ENCODE assay signal across 33 cellular contexts in genomic region chr6:134039116-134039515, GRCh38. TPM values are rescaled to one million over a fixed set of nuclear protein-coding genes. Genes with fewer than 3 reads are reported as not detected.
"Had no signal": no experiment of that assay in that cellular context is flagged by ENCODE, and none has a peak within 500 bp of the region (broad histone marks: within the 10 kb centered on the region; RNA-seq: fewer than 3 reads in every experiment).

No MANE protein-coding gene starts in this region.

- H3K27me3 ChIP-seq: adrenal gland, body of pancreas, brain microvascular endothelial cell, breast epithelium had no signal

- ATAC-seq: activated CD8-positive, alpha-beta T cell treated with anti-CD3 and anti-CD28 coated beads for 36 hours; activated T-cell treated with anti-CD3 and anti-CD28 coated beads, Interleukin-2, amount 50 U/mL, for 4 hours; activated T-cell treated with anti-CD3 and anti-CD28 coated beads, Interleukin-2, amount 50 U/mL, for 72 hours; activated T-helper 17 cell treated with anti-CD3 and anti-CD28 coated beads, Interleukin-2, amount 50 U/mL, for 72 hours; body of pancreas had no signal

- H3K4me3 Mint-ChIP-seq: activated B cell treated with CpG ODN at 0.5 μM for 24 hours; activated CD4-positive, alpha-beta memory T cell treated with anti-CD3 and anti-CD28 coated beads for 36 hours; activated CD4-positive, alpha-beta T cell treated with anti-CD3 and anti-CD28 coated beads, Interleukin-2, amount 10 ng/mL, durations not matched to agents 24 days and 14 days; activated CD8-positive, alpha-beta T cell treated with anti-CD3 and anti-CD28 coated beads for 36 hours; activated naive CD4-positive, alpha-beta T cell treated with anti-CD3 and anti-CD28 coated beads for 36 hours; activated naive CD8-positive, alpha-beta T cell treated with anti-CD3 and anti-CD28 coated beads for 36 hours; activated T-cell treated with anti-CD3 and anti-CD28 coated beads, Interleukin-2, amount 50 U/mL, for 4 hours; activated T-cell treated with anti-CD3 and anti-CD28 coated beads, Interleukin-2, amount 50 U/mL, for 72 hours; activated T-helper 1 cell treated with anti-CD3 and anti-CD28 coated beads, Interleukin-12 subunit alpha, Interleukin-12 subunit beta, Interleukin-2, Interleukin-4 antibody, amounts not matched to agents 30 ng/mL and 10 ng/mL and 1 ng/mL, durations not matched to agents 14 hours and 24 hours and 36 hours; activated T-helper 17 cell treated with anti-CD3 and anti-CD28 coated beads, Interleukin-2, amount 50 U/mL, for 72 hours; T-helper 1 cell treated with Interleukin-12 subunit alpha and Interleukin-12 subunit beta and Interleukin-4 antibody, amounts not matched to agents 30 μg/mL and 1 μg/mL, for 36 hours; T-helper 2 cell treated with Interferon-gamma antibody and Interleukin-4, amounts not matched to agents 5 μg/mL and 100 μg/mL, for 36 hours had no signal

- H3K27ac ChIP-seq: adrenal gland, body of pancreas, brain microvascular endothelial cell, breast epithelium, VCaP had no signal

- H3K4me1 Mint-ChIP-seq: activated B cell treated with CpG ODN at 0.5 μM for 24 hours had no signal

- H3K4me3 ChIP-seq: adrenal gland, body of pancreas, breast epithelium had no signal

- DNase-seq: activated B cell treated with CpG ODN at 0.5 μM for 24 hours; activated CD4-positive, alpha-beta memory T cell treated with anti-CD3 and anti-CD28 coated beads for 36 hours; activated CD4-positive, alpha-beta T cell treated with anti-CD3 and anti-CD28 coated beads, Interleukin-2, amount 10 ng/mL, durations not matched to agents 24 days and 14 days; activated CD4-positive, alpha-beta T cell treated with anti-CD3 and anti-CD28 coated beads, Interleukin-2, amount 50 U/mL, for 1 hour; activated CD4-positive, alpha-beta T cell treated with anti-CD3 and anti-CD28 coated beads, Interleukin-2, amount 50 U/mL, for 4 hours; activated CD4-positive, CD25-positive, alpha-beta regulatory T cell treated with anti-CD3 and anti-CD28 coated beads, Interleukin-2, amount 50 U/mL, for 72 hours; activated CD8-positive, alpha-beta memory T cell treated with anti-CD3 and anti-CD28 coated beads, Interleukin-2, amount 50 U/mL, for 4 hours; activated CD8-positive, alpha-beta T cell treated with anti-CD3 and anti-CD28 coated beads for 36 hours; activated effector memory CD4-positive, alpha-beta T cell treated with anti-CD3 and anti-CD28 coated beads, Interleukin-2, amount 50 U/mL, for 16 hours; activated gamma-delta T cell treated with Interleukin-2 at 50 U/mL for 16 hours; activated naive CD4-positive, alpha-beta T cell; activated naive CD4-positive, alpha-beta T cell treated with anti-CD3 and anti-CD28 coated beads for 36 hours; activated naive CD4-positive, alpha-beta T cell treated with anti-CD3 and anti-CD28 coated beads, Interleukin-2, amount 50 U/mL, for 16 hours; activated naive CD8-positive, alpha-beta T cell treated with anti-CD3 and anti-CD28 coated beads for 36 hours; activated T-cell treated with anti-CD3 and anti-CD28 coated beads for 4 hours; activated T-cell treated with anti-CD3 and anti-CD28 coated beads, Interleukin-2, amount 50 U/mL, for 1 hour; activated T-cell treated with anti-CD3 and anti-CD28 coated beads, Interleukin-2, amount 50 U/mL, for 4 hours; activated T-cell treated with anti-CD3 and anti-CD28 coated beads, Interleukin-2, amount 50 U/mL, for 72 hours; adrenal gland; amniotic stem cell; aorta; body of pancreas; brain microvascular endothelial cell; central memory CD4-positive, alpha-beta T cell; T-helper 9 cell had no signal

- H3K27ac Mint-ChIP-seq: activated B cell treated with CpG ODN at 0.5 μM for 24 hours; activated CD4-positive, alpha-beta memory T cell treated with anti-CD3 and anti-CD28 coated beads for 36 hours; activated CD4-positive, alpha-beta T cell treated with anti-CD3 and anti-CD28 coated beads, Interleukin-2, amount 10 ng/mL, durations not matched to agents 24 days and 14 days; activated CD8-positive, alpha-beta T cell treated with anti-CD3 and anti-CD28 coated beads for 36 hours; activated naive CD4-positive, alpha-beta T cell treated with anti-CD3 and anti-CD28 coated beads for 36 hours; activated naive CD4-positive, alpha-beta T cell treated with anti-CD3 and anti-CD28 coated beads, Interleukin-2, amount 50 U/mL, for 72 hours; activated naive CD8-positive, alpha-beta T cell treated with anti-CD3 and anti-CD28 coated beads for 36 hours; activated T-cell treated with anti-CD3 and anti-CD28 coated beads, Interleukin-2, amount 50 U/mL, for 72 hours; activated T-helper 1 cell treated with anti-CD3 and anti-CD28 coated beads, Interleukin-12 subunit alpha, Interleukin-12 subunit beta, Interleukin-2, Interleukin-4 antibody, amounts not matched to agents 30 ng/mL and 10 ng/mL and 1 ng/mL, durations not matched to agents 14 hours and 24 hours and 36 hours; activated T-helper 17 cell treated with anti-CD3 and anti-CD28 coated beads, Interleukin-2, amount 50 U/mL, for 72 hours; T-helper 1 cell treated with Interleukin-12 subunit alpha and Interleukin-12 subunit beta and Interleukin-4 antibody, amounts not matched to agents 30 μg/mL and 1 μg/mL, for 36 hours; T-helper 2 cell treated with Interferon-gamma antibody and Interleukin-4, amounts not matched to agents 5 μg/mL and 100 μg/mL, for 36 hours had no signal

- H3K4me1 ChIP-seq: adrenal gland had no signal

- H3K36me3 ChIP-seq: adrenal gland, brain microvascular endothelial cell, breast epithelium had no signal

- H3K9me3 Mint-ChIP-seq: activated B cell treated with CpG ODN at 0.5 μM for 24 hours; activated CD8-positive, alpha-beta T cell treated with anti-CD3 and anti-CD28 coated beads for 36 hours; activated T-cell treated with anti-CD3 and anti-CD28 coated beads, Interleukin-2, amount 50 U/mL, for 4 hours; activated T-cell treated with anti-CD3 and anti-CD28 coated beads, Interleukin-2, amount 50 U/mL, for 72 hours; activated T-helper 1 cell treated with anti-CD3 and anti-CD28 coated beads, Interleukin-12 subunit alpha, Interleukin-12 subunit beta, Interleukin-2, Interleukin-4 antibody, amounts not matched to agents 30 ng/mL and 10 ng/mL and 1 ng/mL, durations not matched to agents 14 hours and 24 hours and 36 hours; activated T-helper 17 cell treated with anti-CD3 and anti-CD28 coated beads, Interleukin-2, amount 50 U/mL, for 72 hours; T-helper 1 cell treated with Interleukin-12 subunit alpha and Interleukin-12 subunit beta and Interleukin-4 antibody, amounts not matched to agents 30 μg/mL and 1 μg/mL, for 36 hours had no signal

- H3K9me3 ChIP-seq: adrenal gland, body of pancreas, breast epithelium had no signal

RNA-seq across cellular contexts. Expression of gene SLC2A12, which starts 13.3 kb away (rescaled TPM):
- total RNA-seq: activated B cell treated with CpG ODN at 0.5 μM for 24 hours; activated CD4-positive, alpha-beta T cell treated with anti-CD3 and anti-CD28 coated beads, Interleukin-2, amount 10 ng/mL, durations not matched to agents 24 days and 14 days; activated CD8-positive, alpha-beta memory T cell treated with anti-CD3 and anti-CD28 coated beads for 36 hours; activated T-cell treated with anti-CD3 and anti-CD28 coated beads, Interleukin-2, amount 50 U/mL, for 4 hours; activated T-helper 1 cell treated with anti-CD3 and anti-CD28 coated beads, Interleukin-12 subunit alpha, Interleukin-12 subunit beta, Interleukin-2, Interleukin-4 antibody, amounts not matched to agents 30 ng/mL and 10 ng/mL and 1 ng/mL, durations not matched to agents 14 hours and 24 hours and 36 hours had no signal
